8 cellular contexts compared by ENCODE assay signal in genomic region chr14:93115069-93115919, GRCh38. TPM values are rescaled to one million over a fixed set of nuclear protein-coding genes. Genes with fewer than 3 reads are reported as not detected.
DNase-seq lines count a peak whose midpoint lies in the region; ATAC-seq and TF ChIP-seq lines count a peak whose summit lies in the region.

No MANE protein-coding gene starts in this region.

- ATAC-seq in GM19351 (IDR thresholded peaks at IDR 0.05; ENCODE audit: unreplicated experiment) (peak; percentile 69), HG03469 (IDR thresholded peaks at IDR 0.05; ENCODE audit: unreplicated experiment) (peak; percentile 77), memory B cell (ENCODE audit: low read depth) (peak; percentile 76)
- peak; percentile 71 for ATAC-seq in activated CD8-positive, alpha-beta T cell treated with anti-CD3 and anti-CD28 coated beads for 36 hours

- DNase-seq in NCI-H748 treated with DMSO at 0.1 percent for 48 hours (lab: John Stamatoyannopoulos, UW) (peak; percentile 90), memory B cell (ENCODE audit: low spot score in 2 of 2) (peak; percentile 82 to 84)
- DNase-seq in activated CD8-positive, alpha-beta T cell treated with anti-CD3 and anti-CD28 coated beads for 36 hours: peak; percentile 84
- DNase-seq in effector CD4-positive, alpha-beta T cell: peak; percentile 71
- peak; percentile 72 for DNase-seq in stimulated activated CD8-positive, alpha-beta memory T cell treated with anti-CD3 and anti-CD28 coated beads, Interleukin-12 subunit alpha, Interleukin-12 subunit beta, amount 100 ng/mL, for 1 hour (ENCODE audit: low read depth)

- no peak for TF ChIP-seq CTCF in C4-2B (conservative IDR thresholded peaks at IDR 0.05)
- no peak for TF ChIP-seq CTCF in activated CD8-positive, alpha-beta T cell treated with anti-CD3 and anti-CD28 coated beads for 36 hours (IDR thresholded peaks at IDR 0.05)

- CTCF ChIA-PET in activated CD8-positive, alpha-beta T cell treated with anti-CD3 and anti-CD28 coated beads for 36 hours (lab: Charles Lee): interaction anchor here (1.1 to 9.0 kb wide), 13 partner anchors 15 to 163 kb away, joined by 3 to 180 read pairs (median 21); partner anchors contain the start of gene GON7

- peak overlapping the region; percentile 77 for H3K4me3 Mint-ChIP-seq in activated CD8-positive, alpha-beta T cell treated with anti-CD3 and anti-CD28 coated beads for 36 hours
- peak overlapping the region; percentile 86 for H3K4me3 Mint-ChIP-seq in memory B cell

- H3K9me3 Mint-ChIP-seq in activated CD8-positive, alpha-beta T cell treated with anti-CD3 and anti-CD28 coated beads for 36 hours: no peaks in the 10 kb centered on the region
- H3K9me3 Mint-ChIP-seq in memory B cell: no peaks in the 10 kb centered on the region

- peaks cover 28% of the 10 kb centered on the region for H3K4me1 Mint-ChIP-seq in activated CD8-positive, alpha-beta T cell treated with anti-CD3 and anti-CD28 coated beads for 36 hours (ENCODE audit: low read depth)
- peaks cover 17% of the 10 kb centered on the region for H3K4me1 Mint-ChIP-seq in memory B cell

- no peaks in the 10 kb centered on the region for H3K36me3 Mint-ChIP-seq in activated CD8-positive, alpha-beta T cell treated with anti-CD3 and anti-CD28 coated beads for 36 hours (ENCODE audit: low read depth)
- no peaks in the 10 kb centered on the region for H3K36me3 Mint-ChIP-seq in memory B cell

- POLR2A ChIA-PET in activated CD8-positive, alpha-beta T cell treated with anti-CD3 and anti-CD28 coated beads for 36 hours (lab: Charles Lee): interaction anchor here (1.7 to 3.2 kb wide), 5 partner anchors 9 to 49 kb away, joined by 4 to 18 read pairs (median 5); no protein-coding TSS in a partner anchor

- H3K27ac ChIP-seq in C4-2B: peak overlapping the region; percentile 93

- intact Hi-C loops in activated CD8-positive, alpha-beta T cell treated with anti-CD3 and anti-CD28 coated beads for 36 hours (cut with micrococcal nuclease): no loop called here

- no peaks in the 10 kb centered on the region for H3K27me3 Mint-ChIP-seq in activated CD8-positive, alpha-beta T cell treated with anti-CD3 and anti-CD28 coated beads for 36 hours
- H3K27me3 Mint-ChIP-seq in memory B cell: no peaks in the 10 kb centered on the region

- H3K27ac Mint-ChIP-seq in activated CD8-positive, alpha-beta T cell treated with anti-CD3 and anti-CD28 coated beads for 36 hours: peak overlapping the region; percentile 67
- peak overlapping the region; percentile 79 for H3K27ac Mint-ChIP-seq in memory B cell

RNA-seq across cellular contexts. Expression of gene ITPK1, which starts 0.4 kb away (rescaled TPM):
- total RNA-seq in activated CD8-positive, alpha-beta T cell treated with anti-CD3 and anti-CD28 coated beads for 36 hours: 10 to 100 TPM; 78.5 to 83.5 TPM

Comparison
In these comparisons a context has a peak if more than half of its experiments do, and no peak if none do; other contexts are left out.
1. Peak in every context shown above with its lines: DNase-seq, ATAC-seq and H3K27ac ChIP-seq.